In the genomic region with DNA sequence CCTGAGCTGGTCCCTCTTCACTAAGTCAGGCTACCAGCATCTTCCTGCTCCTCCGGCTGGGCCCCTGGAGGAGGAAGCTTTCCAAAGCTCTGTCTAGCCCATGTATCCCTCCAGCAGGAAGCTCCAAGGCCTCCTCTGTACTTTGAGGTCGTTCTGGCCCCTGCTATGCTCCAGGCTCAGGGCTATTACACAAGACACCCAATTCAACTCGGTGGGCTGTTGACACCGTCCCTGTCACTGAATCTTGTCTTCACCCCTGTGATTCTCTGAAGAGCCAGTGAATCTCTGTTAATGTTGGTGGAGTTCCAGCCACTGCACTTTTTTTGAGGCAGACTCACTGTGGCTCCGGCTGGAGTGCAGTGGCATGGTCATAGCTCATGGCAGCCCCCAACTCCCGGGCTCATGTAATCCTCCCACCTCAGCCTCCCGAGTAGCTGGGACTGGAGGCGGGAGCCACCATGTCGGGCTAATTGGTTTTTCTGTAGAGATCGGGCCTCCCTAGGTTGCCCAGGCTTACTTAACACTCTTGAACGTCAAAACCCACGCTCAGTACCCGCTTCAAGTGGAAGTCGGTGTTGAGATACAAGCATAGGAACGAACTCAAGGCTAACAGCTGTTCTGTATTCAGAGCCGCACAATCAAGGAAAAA, we compare ENCODE assay signal across 8 cellular contexts. TPM values are rescaled to one million over a fixed set of nuclear protein-coding genes. Genes with fewer than 3 reads are reported as not detected.
DNase-seq lines count a peak whose midpoint lies in the region; TF ChIP-seq lines count a peak whose summit lies in the region.

No MANE protein-coding gene starts in this region.

- no peaks in the 10 kb centered on the region for H3K9me3 ChIP-seq in MM.1S (replicated peaks; ENCODE audit: insufficient read depth, low read length)
- H3K9me3 ChIP-seq in neuron (ENCODE audit: low read length): peaks cover 1% of the 10 kb centered on the region

- H3K9ac ChIP-seq in MM.1S (ENCODE audit: low read length): peak overlapping the region; percentile 95; the same call in 1 of the 2 replicates

- peak overlapping the region; percentile 76; the same call in 1 of the 2 replicates for H3K4me3 ChIP-seq in GM08714 (ENCODE audit: low read length)
- H3K4me3 ChIP-seq in MM.1S (ENCODE audit: low read length): peak overlapping the region; percentile 98
- peak overlapping the region; percentile 47 to 95 (median 86) for H3K4me3 ChIP-seq in dorsolateral prefrontal cortex
- peak overlapping the region; percentile 57 for H3K4me3 ChIP-seq in neuron (ENCODE audit: low read length)

- DNase-seq in MM.1S (no peak), dorsolateral prefrontal cortex (no peak), islet precursor cell (no peak), DMS53 (lab: John Stamatoyannopoulos, UW) (no peak), NCI-H69 (lab: John Stamatoyannopoulos, UW) (no peak), AG08395 (ENCODE audit: low spot score) (no peak)

- peaks cover 16% of the 10 kb centered on the region for H3K79me2 ChIP-seq in MM.1S (ENCODE audit: low read length)

- H3K27ac ChIP-seq in MM.1S (ENCODE audit: low read length) (peak overlapping the region; percentile 92; the same call in 1 of the 2 replicates), dorsolateral prefrontal cortex (peak overlapping the region in 58 of 59 donors; percentile 71 to 99 (median 94))

- H3K27me3 ChIP-seq in MM.1S (replicated peaks; ENCODE audit: insufficient read depth, low read length) (peaks cover 10% of the 10 kb centered on the region), dorsolateral prefrontal cortex (no peaks in the 10 kb centered on the region), neuron (ENCODE audit: insufficient read depth, low read length) (no peaks in the 10 kb centered on the region)

- TF ChIP-seq CTCF in MM.1S (IDR thresholded peaks at IDR 0.05; ENCODE audit: low read length) (no peak), dorsolateral prefrontal cortex (IDR thresholded peaks at IDR 0.05 in 54 of 56, conservative IDR thresholded peaks at IDR 0.05 in 2 of 56; ENCODE audit: low read depth in 1 of 56, partially characterized antibody in 56 of 56) (no peak)

- peaks cover 17% of the 10 kb centered on the region for H3F3A ChIP-seq in MM.1S (ENCODE audit: insufficient read depth, low read length)

- H4K20me1 ChIP-seq in MM.1S (ENCODE audit: insufficient read depth, low read length): no peaks in the 10 kb centered on the region

- intact Hi-C loops in dorsolateral prefrontal cortex (cut with DNase I): loop anchor here in 1 of 2 donors (5.0 kb wide), 1 partner anchor 126 kb away; no protein-coding TSS in a partner anchor

- H3K36me3 ChIP-seq in MM.1S (replicated peaks; ENCODE audit: insufficient read depth, low read length): 0 out of 2 replicates have a peak, but pooled peaks cover 7% of the 10 kb centered on the region
- H3K36me3 ChIP-seq in neuron (ENCODE audit: insufficient read depth, low read length): peaks cover 9% of the 10 kb centered on the region

- peak overlapping the region; percentile 99 for H3K4me2 ChIP-seq in MM.1S (ENCODE audit: low read depth, low read length)

- peaks cover 10% of the 10 kb centered on the region for H3K4me1 ChIP-seq in MM.1S (ENCODE audit: low read length)
- peaks cover 5% of the 10 kb centered on the region for H3K4me1 ChIP-seq in neuron (ENCODE audit: insufficient read depth, low read length)

- peak overlapping the region; percentile 92 for H2AFZ ChIP-seq in MM.1S (ENCODE audit: low read length)
- peak overlapping the region; percentile 67 for H2AFZ ChIP-seq in neuron (ENCODE audit: low read depth, low read length)

- H3K9me2 ChIP-seq in MM.1S (replicated peaks; ENCODE audit: insufficient read depth, low read length): no peaks in the 10 kb centered on the region

RNA-seq across cellular contexts. Expression of a gene that starts 0.5 kb away (rescaled TPM):
- 100 to 1,000 TPM in 33 of 120 experiments, 10 to 100 TPM in 87; 49.9 to 127 (median 88.9) TPM for total RNA-seq in dorsolateral prefrontal cortex

RNA-seq across cellular contexts. Expression of a gene that starts 16.4 kb away (rescaled TPM):
- 100 to 1,000 TPM; 378 to 577 (median 453) TPM for total RNA-seq in dorsolateral prefrontal cortex

RNA-seq across cellular contexts. Expression of a gene that starts 18.5 kb away (rescaled TPM):
- total RNA-seq in dorsolateral prefrontal cortex: 100 to 1,000 TPM in 2 of 120 experiments, 10 to 100 TPM in 117, 1 to 10 TPM in 1; 5.0 to 148 (median 44.3) TPM

RNA-seq across cellular contexts. Expression of a gene that starts 24.6 kb away (rescaled TPM):
- total RNA-seq in dorsolateral prefrontal cortex: 100 to 1,000 TPM; 128 to 572 (median 372) TPM

RNA-seq across cellular contexts. Expression of a gene that starts 30.4 kb away (rescaled TPM):
- total RNA-seq in dorsolateral prefrontal cortex: 10 to 100 TPM; 46.5 to 90.8 (median 64.8) TPM
